Comparison of ENCODE assay signal across 27 cellular contexts in genomic region chr7:78024591-78024990, GRCh38.
"Had no signal": no experiment of that assay in that cellular context is flagged by ENCODE, and none has a peak within 500 bp of the region (broad histone marks: within the 10 kb centered on the region; RNA-seq: fewer than 3 reads in every experiment).

No MANE protein-coding gene starts in this region.

- H3K9me3 Mint-ChIP-seq: natural killer cell; nephron; neural progenitor cell; stimulated activated effector memory CD8-positive, alpha-beta T cell treated with anti-CD3 and anti-CD28 coated beads, Interleukin-12 subunit alpha, Interleukin-12 subunit beta, amount 100 ng/mL, for 72 hours; stimulated activated naive CD8-positive, alpha-beta T cell treated with anti-CD3 and anti-CD28 coated beads, Interleukin-15, Interleukin-2, amounts not matched to agents 100 ng/mL and 50 ng/mL, for 24 hours had no signal

- H3K27me3 ChIP-seq: neural progenitor cell, ovary, right lobe of liver, sigmoid colon, stomach, thyroid gland, tibial nerve, upper lobe of left lung, vagina had no signal

- H3K9me3 ChIP-seq: ovary, psoas muscle, right lobe of liver, sigmoid colon, stomach, thoracic aorta, thyroid gland, tibial nerve, upper lobe of left lung, vagina had no signal

- H3K36me3 Mint-ChIP-seq: natural killer cell; neural progenitor cell; stimulated activated effector memory CD8-positive, alpha-beta T cell treated with anti-CD3 and anti-CD28 coated beads, Interleukin-12 subunit alpha, Interleukin-12 subunit beta, amount 100 ng/mL, for 72 hours had no signal

- H3K4me1 Mint-ChIP-seq: stimulated activated effector memory CD8-positive, alpha-beta T cell treated with anti-CD3 and anti-CD28 coated beads, Interleukin-12 subunit alpha, Interleukin-12 subunit beta, amount 100 ng/mL, for 72 hours had no signal

- H3K27ac Mint-ChIP-seq: natural killer cell; nephron; neural progenitor cell; progenitor cell of endocrine pancreas; stimulated activated effector memory CD8-positive, alpha-beta T cell treated with anti-CD3 and anti-CD28 coated beads, Interleukin-12 subunit alpha, Interleukin-12 subunit beta, amount 100 ng/mL, for 72 hours; stimulated activated naive CD8-positive, alpha-beta T cell treated with anti-CD3 and anti-CD28 coated beads, Interleukin-15, Interleukin-2, amounts not matched to agents 100 ng/mL and 50 ng/mL, for 24 hours had no signal

- H3K4me3 ChIP-seq: neural progenitor cell, ovary, psoas muscle, right lobe of liver, sigmoid colon, stomach, thoracic aorta, thyroid gland, tibial nerve, upper lobe of left lung, vagina had no signal

- H3K27ac ChIP-seq: neural progenitor cell, ovary, parathyroid adenoma, psoas muscle, right lobe of liver, sigmoid colon, stomach, thoracic aorta, thyroid gland, tibial nerve, upper lobe of left lung, vagina had no signal

- H3K4me3 Mint-ChIP-seq: natural killer cell; nephron; neural progenitor cell; stimulated activated effector memory CD8-positive, alpha-beta T cell treated with anti-CD3 and anti-CD28 coated beads, Interleukin-12 subunit alpha, Interleukin-12 subunit beta, amount 100 ng/mL, for 72 hours; stimulated activated naive CD8-positive, alpha-beta T cell treated with anti-CD3 and anti-CD28 coated beads, Interleukin-15, Interleukin-2, amounts not matched to agents 100 ng/mL and 50 ng/mL, for 24 hours had no signal

- H3K4me1 ChIP-seq: neural progenitor cell, parathyroid adenoma, right lobe of liver had no signal

- H3K9ac ChIP-seq: neural progenitor cell, parathyroid adenoma had no signal

- H2AFZ ChIP-seq: neural progenitor cell, parathyroid adenoma had no signal

- H3K36me3 ChIP-seq: neural progenitor cell, ovary, right lobe of liver, sigmoid colon, stomach, thoracic aorta, thyroid gland, tibial nerve, upper lobe of left lung, vagina had no signal

- H3K79me2 ChIP-seq: parathyroid adenoma had no signal

- H3K4me2 ChIP-seq: neural progenitor cell had no signal

- H3K27me3 Mint-ChIP-seq: progenitor cell of endocrine pancreas had no signal

- ATAC-seq: natural killer cell; psoas muscle; right cardiac atrium; right lobe of liver; stimulated activated effector memory CD8-positive, alpha-beta T cell treated with anti-CD3 and anti-CD28 coated beads, Interleukin-12 subunit alpha, Interleukin-12 subunit beta, amount 100 ng/mL, for 72 hours had no signal

- DNase-seq: natural killer cell; occipital lobe; ovary; posterior cingulate gyrus; psoas muscle; right cardiac atrium; right lobe of liver; sigmoid colon; small intestine; stimulated activated CD4-positive, alpha-beta T cell treated with anti-CD3 and anti-CD28 coated beads, Interleukin-15, amount 100 ng/mL, for 24 hours; stimulated activated CD4-positive, alpha-beta T cell treated with anti-CD3 and anti-CD28 coated beads, Interleukin-2, amount 100 ng/mL, for 24 hours; stimulated activated CD4-positive, alpha-beta T cell treated with anti-CD3 and anti-CD28 coated beads, Interleukin-2, amount 100 ng/mL, for 48 hours; stimulated activated CD4-positive, alpha-beta T cell treated with anti-CD3 and anti-CD28 coated beads, Interleukin-4, amount 100 ng/mL, for 24 hours; stimulated activated naive CD4-positive, alpha-beta T cell treated with Interleukin-2 at 50 U/mL for 16 hours; stomach; thyroid gland; trophoblast cell; upper lobe of left lung had no signal
